In genomic region chr19:3644351-3645066, GRCh38 we compare ENCODE assay signal across 14 cellular contexts. TPM values are rescaled to one million over a fixed set of nuclear protein-coding genes. Genes with fewer than 3 reads are reported as not detected.
DNase-seq lines count a peak whose midpoint lies in the region; TF ChIP-seq lines count a peak whose summit lies in the region.
"Had no signal": no experiment of that assay in that cellular context is flagged by ENCODE, and none has a peak within 500 bp of the region (broad histone marks: within the 10 kb centered on the region; RNA-seq: fewer than 3 reads in every experiment).

No MANE protein-coding gene starts in this region.

- no peaks in the 10 kb centered on the region for H3K9me2 ChIP-seq in GM23248 (ENCODE audit: insufficient read depth)

- H3K4me1 Mint-ChIP-seq in activated CD4-positive, alpha-beta memory T cell treated with anti-CD3 and anti-CD28 coated beads, Interleukin-2, amount 10 ng/mL, durations not matched to agents 7 days and 5 days: no peaks in the 10 kb centered on the region
- H3K4me1 Mint-ChIP-seq: immature natural killer cell, natural killer cell had no signal

- H3K4me3 Mint-ChIP-seq in activated CD4-positive, alpha-beta memory T cell treated with anti-CD3 and anti-CD28 coated beads, Interleukin-2, amount 10 ng/mL, durations not matched to agents 7 days and 5 days: no peak overlapping the region
- H3K4me3 Mint-ChIP-seq: immature natural killer cell, natural killer cell had no signal

- TF ChIP-seq CTCF in RWPE1 (conservative IDR thresholded peaks at IDR 0.05; ENCODE audit: low read depth): no peak

- no peak overlapping the region for H3K27ac ChIP-seq in GM23248
- H3K27ac ChIP-seq in RWPE1: peak overlapping the region; percentile 23
- H3K27ac ChIP-seq: epithelial cell of prostate had no signal

- H3K9me3 Mint-ChIP-seq in activated CD4-positive, alpha-beta memory T cell treated with anti-CD3 and anti-CD28 coated beads, Interleukin-2, amount 10 ng/mL, durations not matched to agents 7 days and 5 days: no peaks in the 10 kb centered on the region
- H3K9me3 Mint-ChIP-seq: activated T-helper 2 cell treated with anti-CD3 and anti-CD28 coated beads, Interferon-gamma antibody, Interleukin-2, Interleukin-4, amounts not matched to agents 10 μg/mL and 5 μg/mL and 100 μg/mL, durations not matched to agents 14 hours and 24 hours and 36 hours; immature natural killer cell; natural killer cell had no signal

- no peaks in the 10 kb centered on the region for H3K27me3 ChIP-seq in GM23248 (replicated peaks; ENCODE audit: insufficient read depth)

- H3K4me3 ChIP-seq in GM23248: no peak overlapping the region

- no peaks in the 10 kb centered on the region for H3K36me3 ChIP-seq in GM23248 (ENCODE audit: low read depth)

- H3K9ac ChIP-seq in GM23248: no peak overlapping the region

- H3F3A ChIP-seq in GM23248 (ENCODE audit: insufficient read depth): no peaks in the 10 kb centered on the region

- no peaks in the 10 kb centered on the region for H3K4me1 ChIP-seq in GM23248 (ENCODE audit: insufficient read depth)

- WGBS in GM23248 (ENCODE audit: low coverage in 1 of 2, low lambda C conversion rate in 2 of 2, missing lambda C conversion rate in 2 of 2), 2 experiments: 72 to 76% methylated on average over 19 of the region's 19 CpGs

- intact Hi-C loops in posterior cingulate gyrus (cut with DNase I): no loop called here

- H2AFZ ChIP-seq in GM23248: no peak overlapping the region

- no peaks in the 10 kb centered on the region for H4K20me1 ChIP-seq in GM23248 (ENCODE audit: insufficient read depth)

- no peak overlapping the region for H3K27ac Mint-ChIP-seq in activated CD4-positive, alpha-beta memory T cell treated with anti-CD3 and anti-CD28 coated beads, Interleukin-2, amount 10 ng/mL, durations not matched to agents 7 days and 5 days
- H3K27ac Mint-ChIP-seq: activated T-helper 2 cell treated with anti-CD3 and anti-CD28 coated beads, Interferon-gamma antibody, Interleukin-2, Interleukin-4, amounts not matched to agents 10 μg/mL and 5 μg/mL and 100 μg/mL, durations not matched to agents 14 hours and 24 hours and 36 hours; immature natural killer cell; natural killer cell had no signal

- H3K36me3 Mint-ChIP-seq in activated CD4-positive, alpha-beta memory T cell treated with anti-CD3 and anti-CD28 coated beads, Interleukin-2, amount 10 ng/mL, durations not matched to agents 7 days and 5 days (ENCODE audit: low read depth): no peaks in the 10 kb centered on the region
- H3K36me3 Mint-ChIP-seq: natural killer cell had no signal

- no peaks in the 10 kb centered on the region for H3K79me2 ChIP-seq in GM23248 (ENCODE audit: insufficient read depth)

- no peaks in the 10 kb centered on the region for H3K9me3 ChIP-seq in GM23248 (ENCODE audit: low read depth)

- H3K27me3 Mint-ChIP-seq in activated CD4-positive, alpha-beta memory T cell treated with anti-CD3 and anti-CD28 coated beads, Interleukin-2, amount 10 ng/mL, durations not matched to agents 7 days and 5 days: no peaks in the 10 kb centered on the region

- DNase-seq in GM23248 (peak; percentile 36), RWPE1 (ENCODE audit: low spot score) (no peak), globus pallidus (ENCODE audit: low spot score) (peak; percentile 97), posterior cingulate gyrus (peak; percentile 84 to 99 (median 94)), kidney tubule cell (ENCODE audit: low spot score) (no peak), GF-D8 (lab: John Stamatoyannopoulos, UW) (no peak)
- DNase-seq in activated CD4-positive, alpha-beta memory T cell treated with anti-CD3 and anti-CD28 coated beads, Interleukin-2, amount 10 ng/mL, durations not matched to agents 7 days and 5 days: no peak
- DNase-seq: immature natural killer cell, Karpas-422, natural killer cell, NCI-H2107 had no signal

- CTCF ChIA-PET in RWPE1 (lab: Yijun Ruan, JAX): no interaction called here
- CTCF ChIA-PET in activated CD4-positive, alpha-beta memory T cell treated with anti-CD3 and anti-CD28 coated beads, Interleukin-2, amount 10 ng/mL, durations not matched to agents 7 days and 5 days (lab: Charles Lee): no interaction called here

- no peak overlapping the region for H3K4me2 ChIP-seq in GM23248 (ENCODE audit: unreplicated experiment)

- in situ Hi-C loops in GM23248 (cut with MboI): no loop called here

- POLR2A ChIA-PET in RWPE1 (lab: Yijun Ruan, JAX; ENCODE audit: low non-redundant PET): no interaction called here
- POLR2A ChIA-PET in activated CD4-positive, alpha-beta memory T cell treated with anti-CD3 and anti-CD28 coated beads, Interleukin-2, amount 10 ng/mL, durations not matched to agents 7 days and 5 days (lab: Charles Lee): no interaction called here

RNA-seq across cellular contexts. Expression of gene CACTIN, which starts 17.9 kb away (rescaled TPM):
- 29.1 and 39.0 TPM in 2 replicates for total RNA-seq in GM23248 (2014; rRNA removed; shearing (Covaris generic))
- 6.9 and 8.7 TPM in 2 replicates for polyA plus RNA-seq in GM23248 (2016; fragmentation: Nextera tagmentation; extraction: Ambion mirVana)
- 10 to 100 TPM; 20.5 to 21.6 TPM for total RNA-seq in activated CD4-positive, alpha-beta memory T cell treated with anti-CD3 and anti-CD28 coated beads, Interleukin-2, amount 10 ng/mL, durations not matched to agents 7 days and 5 days

RNA-seq across cellular contexts. Expression of gene TBXA2R, which starts 37.8 kb away (rescaled TPM):
- 0.76 TPM in 1 of 2 replicates, not detected in the other for total RNA-seq in GM23248 (2014; rRNA removed; shearing (Covaris generic))
- 1.9 and 2.6 TPM in 2 replicates for polyA plus RNA-seq in GM23248 (2016; fragmentation: Nextera tagmentation; extraction: Ambion mirVana)
- total RNA-seq in activated CD4-positive, alpha-beta memory T cell treated with anti-CD3 and anti-CD28 coated beads, Interleukin-2, amount 10 ng/mL, durations not matched to agents 7 days and 5 days: under 1 TPM; 0.20 to 0.23 TPM

RNA-seq across cellular contexts. Expression of gene PIP5K1C, which starts 55.8 kb away (rescaled TPM):
- total RNA-seq in GM23248 (2014; rRNA removed; shearing (Covaris generic)): 34.0 and 43.1 TPM in 2 replicates
- polyA plus RNA-seq in GM23248 (2016; fragmentation: Nextera tagmentation; extraction: Ambion mirVana): 31.2 and 33.5 TPM in 2 replicates
- 10 to 100 TPM; 18.3 to 19.6 TPM for total RNA-seq in activated CD4-positive, alpha-beta memory T cell treated with anti-CD3 and anti-CD28 coated beads, Interleukin-2, amount 10 ng/mL, durations not matched to agents 7 days and 5 days

RNA-seq across cellular contexts. Expression of gene GIPC3, which starts 59.2 kb away (rescaled TPM):
- total RNA-seq in GM23248 (2014; rRNA removed; shearing (Covaris generic)): 0.13 TPM in 1 of 2 replicates, not detected in the other
- polyA plus RNA-seq in GM23248 (2016; fragmentation: Nextera tagmentation; extraction: Ambion mirVana): 0.06 TPM in 1 of 2 replicates, not detected in the other
- under 1 TPM; 0.15 to 0.20 TPM for total RNA-seq in activated CD4-positive, alpha-beta memory T cell treated with anti-CD3 and anti-CD28 coated beads, Interleukin-2, amount 10 ng/mL, durations not matched to agents 7 days and 5 days
- total RNA-seq: skeletal muscle tissue had no signal

Comparison
In these comparisons a context has a peak if more than half of its experiments do, and no peak if none do; other contexts are left out.
1. DNase-seq: peak in GM23248 (single experiment), globus pallidus (single experiment) and posterior cingulate gyrus (10 of 10); none in RWPE1 (single experiment), kidney tubule cell (single experiment), GF-D8 (single experiment) and activated CD4-positive, alpha-beta memory T cell treated with anti-CD3 and anti-CD28 coated beads, Interleukin-2, amount 10 ng/mL, durations not matched to agents 7 days and 5 days (single experiment).